18 cellular contexts compared by ENCODE assay signal in the genomic region with DNA sequence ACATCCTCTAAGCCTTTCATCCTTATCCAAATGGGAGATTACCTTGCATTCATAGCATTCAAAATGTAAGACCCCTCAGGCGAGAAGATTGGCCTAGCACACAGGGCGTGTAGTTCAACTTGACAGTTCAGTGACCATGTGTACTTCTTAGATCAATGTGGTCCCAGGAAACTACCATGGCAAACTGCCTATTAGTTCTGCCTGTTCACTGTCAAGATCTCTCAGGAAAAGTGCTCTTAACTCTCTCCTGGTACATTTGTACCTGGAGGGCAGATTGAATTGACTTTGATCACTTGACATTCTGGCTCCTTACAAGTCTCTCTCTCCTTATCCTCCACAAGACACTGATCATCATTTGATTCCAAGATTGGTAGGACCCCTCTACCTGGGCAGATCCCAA.
A peak's percentile ranks its signal among the peaks of the same experiment; 100 is the strongest.
DNase-seq lines count a peak whose midpoint lies in the region; ATAC-seq and TF ChIP-seq lines count a peak whose summit lies in the region.
"Had no signal": no experiment of that assay in that cellular context is flagged by ENCODE, and none has a peak within 500 bp of the region (broad histone marks: within the 10 kb centered on the region; RNA-seq: fewer than 3 reads in every experiment).

No MANE protein-coding gene starts in this region.

- no peak for TF ChIP-seq CTCF in heart left ventricle (IDR thresholded peaks at IDR 0.05)
- TF ChIP-seq CTCF in right atrium auricular region (IDR thresholded peaks at IDR 0.05): no peak
- TF ChIP-seq CTCF in astrocyte of the spinal cord (IDR thresholded peaks at IDR 0.05; ENCODE audit: low read depth, low read length): no peak
- TF ChIP-seq CTCF in sigmoid colon (IDR thresholded peaks at IDR 0.05): no peak
- no peak for TF ChIP-seq CTCF in upper lobe of right lung (IDR thresholded peaks at IDR 0.05)

- peak overlapping the region in 4 of 12 donors; percentile 25 to 60 (median 42) for H3K27ac ChIP-seq in heart left ventricle
- no peak overlapping the region for H3K27ac ChIP-seq in right atrium auricular region
- H3K27ac ChIP-seq in sigmoid colon: peak overlapping the region in 3 of 4 donors; percentile 54 to 74 (median 69)
- H3K27ac ChIP-seq in upper lobe of right lung: no peak overlapping the region
- H3K27ac ChIP-seq: GM23248 had no signal

- 50 to 71% (median 64%) methylated on average over 2 of the region's 2 CpGs for WGBS in heart left ventricle, 4 donors
- 84 to 91% methylated on average over 2 of the region's 2 CpGs for WGBS in sigmoid colon, 2 donors

- H3K9me3 ChIP-seq in heart left ventricle (no peaks in the 10 kb centered on the region), right atrium auricular region (no peaks in the 10 kb centered on the region), sigmoid colon (no peaks in the 10 kb centered on the region), upper lobe of right lung (no peaks in the 10 kb centered on the region)

- H3K4me1 ChIP-seq in heart left ventricle (peaks cover 0 to 17% (median 2%) of the 10 kb centered on the region in 12 donors), right atrium auricular region (peaks cover 0 to 13% of the 10 kb centered on the region in 2 donors), sigmoid colon (peaks cover 0 to 24% (median 19%) of the 10 kb centered on the region in 4 donors), upper lobe of right lung (no peaks in the 10 kb centered on the region)

- ATAC-seq in heart left ventricle (peak in 3 of 4 donors; percentile 33 to 46 (median 41)), upper lobe of right lung (peak; percentile 45), GM21367 (IDR thresholded peaks at IDR 0.05; ENCODE audit: unreplicated experiment) (no peak)
- ATAC-seq: PC-3 had no signal

- TF ChIP-seq POLR2A in heart left ventricle (IDR thresholded peaks at IDR 0.05) (no peak), sigmoid colon (IDR thresholded peaks at IDR 0.05) (no peak)

- no peak for TF ChIP-seq EP300 in sigmoid colon (IDR thresholded peaks at IDR 0.05)

- intact Hi-C loops in heart left ventricle (cut with DNase I) (no loop called here), sigmoid colon (cut with DNase I) (loop anchor here (10.0 kb wide), 1 partner anchor 108 kb away; no protein-coding TSS in a partner anchor), upper lobe of right lung (cut with DNase I) (no loop called here)

- H3K36me3 ChIP-seq in heart left ventricle (no peaks in the 10 kb centered on the region), right atrium auricular region (no peaks in the 10 kb centered on the region), sigmoid colon (no peaks in the 10 kb centered on the region), upper lobe of right lung (no peaks in the 10 kb centered on the region)

- DNase-seq in heart left ventricle (no peak), right atrium auricular region (ENCODE audit: low spot score) (no peak), astrocyte of the spinal cord (ENCODE audit: low read depth, low spot score) (peak; percentile 13), sigmoid colon (no peak), upper lobe of right lung (no peak), epidermal melanocyte (ENCODE audit: insufficient read length, low spot score) (no peak), cortex of kidney (lab: John Stamatoyannopoulos, UW) (no peak)
- DNase-seq: DMS153; GM23248; H9; KBM-7; NCI-H2029; NCI-H526; NCI-H82; NK-92 treated with Interleukin-12 subunit alpha and Interleukin-12 subunit beta, amount 100 ng/mL, for 24 hours; PC-3; SHP77 had no signal

- in situ Hi-C loops in astrocyte of the spinal cord (cut with HindIII; ENCODE audit: low sequenced_read_pairs): no loop called here

- H3K4me3 ChIP-seq in heart left ventricle: no peak overlapping the region
- no peak overlapping the region for H3K4me3 ChIP-seq in right atrium auricular region
- H3K4me3 ChIP-seq in astrocyte of the spinal cord (ENCODE audit: low read depth, low read length): no peak overlapping the region
- H3K4me3 ChIP-seq in sigmoid colon: no peak overlapping the region
- no peak overlapping the region for H3K4me3 ChIP-seq in upper lobe of right lung
- H3K4me3 ChIP-seq: GM23248 had no signal

- H3K27me3 ChIP-seq in heart left ventricle: no peaks in the 10 kb centered on the region
- no peaks in the 10 kb centered on the region for H3K27me3 ChIP-seq in right atrium auricular region
- H3K27me3 ChIP-seq in sigmoid colon: no peaks in the 10 kb centered on the region
- H3K27me3 ChIP-seq in upper lobe of right lung: no peaks in the 10 kb centered on the region

Comparison
In these comparisons a context has a peak if more than half of its experiments do, and no peak if none do; other contexts are left out.
1. H3K27ac ChIP-seq: peak in sigmoid colon (3 of 4); none in right atrium auricular region (0 of 2) and upper lobe of right lung (single experiment).